In the genomic region with DNA sequence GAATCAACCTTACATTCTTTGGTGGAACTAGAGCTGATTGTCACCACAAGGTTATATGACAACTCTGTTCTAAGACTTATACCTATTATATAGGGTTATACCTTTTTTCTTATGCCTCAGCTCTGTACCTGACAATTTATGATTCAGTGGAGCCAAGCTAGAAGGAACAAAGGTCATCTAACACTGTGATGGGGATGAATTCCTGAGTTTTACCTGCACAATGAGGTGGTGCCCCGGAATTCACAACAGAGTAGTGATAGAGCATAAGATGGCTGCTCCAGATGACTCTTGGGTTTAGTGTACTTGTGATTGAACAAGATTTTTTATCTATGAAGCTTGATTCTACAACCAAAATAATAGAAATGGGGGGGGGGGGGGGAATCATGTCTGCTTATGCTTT, we compare ENCODE assay signal across 19 cellular contexts.
"Had no signal": no experiment of that assay in that cellular context is flagged by ENCODE, and none has a peak within 500 bp of the region (broad histone marks: within the 10 kb centered on the region; RNA-seq: fewer than 3 reads in every experiment).

No MANE protein-coding gene starts in this region.

- H3K27ac Mint-ChIP-seq: nephron progenitor cell had no signal

- H3K4me3 ChIP-seq: colonic mucosa, psoas muscle, right atrium auricular region, sigmoid colon, skin epidermis, suprapubic skin, thyroid gland, upper lobe of left lung, vagina had no signal

- H3K9me3 Mint-ChIP-seq: naive thymus-derived CD4-positive, alpha-beta T cell; nephron progenitor cell had no signal

- H3K9me3 ChIP-seq: colonic mucosa, psoas muscle, right atrium auricular region, sigmoid colon, suprapubic skin, thyroid gland, upper lobe of left lung, vagina had no signal

- H3K27me3 Mint-ChIP-seq: naive thymus-derived CD4-positive, alpha-beta T cell had no signal

- H3K27me3 ChIP-seq: colonic mucosa, foreskin keratinocyte, right atrium auricular region, sigmoid colon, suprapubic skin, thyroid gland, upper lobe of left lung, vagina had no signal

- H3K4me3 Mint-ChIP-seq: naive thymus-derived CD4-positive, alpha-beta T cell; nephron progenitor cell had no signal

- H3K36me3 ChIP-seq: colonic mucosa had no signal

- H3K79me2 ChIP-seq: parathyroid adenoma had no signal

- ATAC-seq: foreskin keratinocyte; naive thymus-derived CD4-positive, alpha-beta T cell; psoas muscle; stimulated activated naive CD8-positive, alpha-beta T cell treated with anti-CD3 and anti-CD28 coated beads, Interleukin-15, Interleukin-2, amounts not matched to agents 100 U/mL and 50 U/mL, for 24 hours had no signal

- H3K27ac ChIP-seq: colonic mucosa, parathyroid adenoma, psoas muscle, right atrium auricular region, sigmoid colon, skin epidermis, suprapubic skin, thyroid gland, upper lobe of left lung, vagina had no signal

- H3K4me1 ChIP-seq: parathyroid adenoma, psoas muscle, right atrium auricular region, thyroid gland, upper lobe of left lung, vagina had no signal

- H2AFZ ChIP-seq: parathyroid adenoma had no signal

- DNase-seq: colonic mucosa; dermis blood vessel endothelial cell; erythroblast; kidney; mesendoderm; naive thymus-derived CD4-positive, alpha-beta T cell; nephron progenitor cell; psoas muscle; sigmoid colon; stimulated activated CD4-positive, alpha-beta T cell treated with anti-CD3 and anti-CD28 coated beads, Interleukin-2, amount 100 ng/mL, for 48 hours; stimulated activated naive CD8-positive, alpha-beta T cell treated with anti-CD3 and anti-CD28 coated beads, Interleukin-15, Interleukin-2, amounts not matched to agents 100 U/mL and 50 U/mL, for 24 hours; thyroid gland; upper lobe of left lung had no signal

- H3K9ac ChIP-seq: parathyroid adenoma had no signal
